ENCODE assay signal across 25 cellular contexts in genomic region chr3:188198760-188199327, GRCh38. TPM values are rescaled to one million over a fixed set of nuclear protein-coding genes. Genes with fewer than 3 reads are reported as not detected.
A peak's percentile ranks its signal among the peaks of the same experiment; 100 is the strongest.
DNase-seq lines count a peak whose midpoint lies in the region; ATAC-seq and TF ChIP-seq lines count a peak whose summit lies in the region.
"Had no signal": no experiment of that assay in that cellular context is flagged by ENCODE, and none has a peak within 500 bp of the region (broad histone marks: within the 10 kb centered on the region; RNA-seq: fewer than 3 reads in every experiment).

No MANE protein-coding gene starts in this region.

- H3K4me3 ChIP-seq in BE2C (ENCODE audit: low read depth, low read length) (no peak overlapping the region), left ventricle myocardium inferior (no peak overlapping the region)
- H3K4me3 ChIP-seq: smooth muscle cell, upper lobe of right lung had no signal

- no peaks in the 10 kb centered on the region for H3K36me3 ChIP-seq in BE2C
- H3K36me3 ChIP-seq in left ventricle myocardium inferior: no peaks in the 10 kb centered on the region
- H3K36me3 ChIP-seq: upper lobe of right lung had no signal

- H3K27me3 Mint-ChIP-seq in T-helper 17 cell: no peaks in the 10 kb centered on the region
- H3K27me3 Mint-ChIP-seq: activated T-helper 17 cell treated with anti-CD3 and anti-CD28 coated beads, Interleukin-2, amount 50 U/mL, for 72 hours had no signal

- H3K27ac ChIP-seq in left ventricle myocardium inferior (replicated peaks): peak overlapping the region; percentile 90
- H3K27ac ChIP-seq: upper lobe of right lung had no signal

- H3K27ac Mint-ChIP-seq in T-helper 17 cell: no peak overlapping the region
- H3K27ac Mint-ChIP-seq: activated T-helper 17 cell treated with anti-CD3 and anti-CD28 coated beads, Interleukin-2, amount 50 U/mL, for 72 hours; natural killer cell had no signal

- intact Hi-C loops in left ventricle myocardium inferior (cut with micrococcal nuclease): no loop called here

- no peaks in the 10 kb centered on the region for H3K27me3 ChIP-seq in BE2C
- no peaks in the 10 kb centered on the region for H3K27me3 ChIP-seq in left ventricle myocardium inferior (ENCODE audit: low read depth)
- H3K27me3 ChIP-seq: upper lobe of right lung had no signal

- ATAC-seq in HG02623 (IDR thresholded peaks at IDR 0.05; ENCODE audit: unreplicated experiment) (no peak), T-helper 17 cell (no peak)
- ATAC-seq: activated T-helper 17 cell treated with anti-CD3 and anti-CD28 coated beads, Interleukin-2, amount 50 U/mL, for 72 hours; natural killer cell; upper lobe of right lung had no signal

- H3K4me1 Mint-ChIP-seq in T-helper 17 cell: peaks cover 42% of the 10 kb centered on the region

- H3K4me3 Mint-ChIP-seq in T-helper 17 cell: no peak overlapping the region
- H3K4me3 Mint-ChIP-seq: activated T-helper 17 cell treated with anti-CD3 and anti-CD28 coated beads, Interleukin-2, amount 50 U/mL, for 72 hours; H9; natural killer cell had no signal

- TF ChIP-seq CTCF in BE2C (IDR thresholded peaks at IDR 0.05; ENCODE audit: low read depth, low read length): no peak
- TF ChIP-seq CTCF in left ventricle myocardium inferior (IDR thresholded peaks at IDR 0.05; ENCODE audit: borderline replicate concordance): no peak

- H3K4me1 ChIP-seq in BE2C (peaks cover 3% of the 10 kb centered on the region; the same call in 1 of the 2 replicates), left ventricle myocardium inferior (peaks cover 67% of the 10 kb centered on the region)

- H3K9me3 ChIP-seq in BE2C (no peaks in the 10 kb centered on the region), left ventricle myocardium inferior (replicated peaks) (no peaks in the 10 kb centered on the region), T-helper 17 cell (ENCODE audit: control insufficient read depth, low read length, poor library complexity, severe bottlenecking) (no peaks in the 10 kb centered on the region)
- H3K9me3 ChIP-seq: upper lobe of right lung had no signal

- H3K36me3 Mint-ChIP-seq in T-helper 17 cell (ENCODE audit: low read depth): peaks cover 4% of the 10 kb centered on the region
- H3K36me3 Mint-ChIP-seq: natural killer cell had no signal

- DNase-seq in BE2C (peak; percentile 34), amniotic epithelial cell (ENCODE audit: low read depth) (peak; percentile 84), left ventricle myocardium inferior (no peak), myocyte (ENCODE audit: low read depth) (peak; percentile 70), T-helper 17 cell (no peak), midbrain (lab: John Stamatoyannopoulos, UW) (no peak), T-helper 2 cell (no peak)
- DNase-seq: activated CD4-positive, alpha-beta T cell treated with anti-CD3 and anti-CD28 coated beads, Interleukin-2, amount 50 U/mL, for 4 hours; activated naive CD4-positive, alpha-beta T cell treated with anti-CD3 and anti-CD28 coated beads, Interleukin-2, amount 50 U/mL, for 16 hours; amygdala; DMS153; H9; KBM-7; kidney; natural killer cell; NCI-H1105; NCI-H2227 treated with DMSO at 0.1 percent for 48 hours; NCI-H526 treated with DMSO at 0.1 percent for 48 hours; SIG-M5; stimulated activated CD4-positive, alpha-beta T cell treated with anti-CD3 and anti-CD28 coated beads, Interleukin-1b, Interleukin-23, amount 100 ng/mL, for 48 hours; stimulated activated CD8-positive, alpha-beta memory T cell treated with anti-CD3 and anti-CD28 coated beads, Interleukin-4, amount 100 ng/mL, for 48 hours; upper lobe of right lung had no signal

RNA-seq across cellular contexts. Expression of gene LPP, which starts 44.9 kb away (rescaled TPM):
- 1.4 TPM for polyA plus RNA-seq in BE2C (2012; ENCODE audit: insufficient read depth, insufficient read length, low read depth)
- total RNA-seq in left ventricle myocardium inferior: 97.4 TPM
- total RNA-seq in myocyte: 26.3 and 31.6 TPM in 2 replicates
- polyA plus RNA-seq in myocyte (2012): 7.9 TPM
- 10 to 100 TPM; 81.0 to 94.2 TPM for total RNA-seq in T-helper 17 cell

Comparison
In these comparisons a context has a peak if more than half of its experiments do, and no peak if none do; other contexts are left out.
1. DNase-seq: peak in BE2C (single experiment), amniotic epithelial cell (single experiment) and myocyte (single experiment); none in left ventricle myocardium inferior (single experiment), T-helper 17 cell (0 of 3), midbrain (single experiment) and T-helper 2 cell (0 of 5).